8 cellular contexts compared by ENCODE assay signal in the genomic region with DNA sequence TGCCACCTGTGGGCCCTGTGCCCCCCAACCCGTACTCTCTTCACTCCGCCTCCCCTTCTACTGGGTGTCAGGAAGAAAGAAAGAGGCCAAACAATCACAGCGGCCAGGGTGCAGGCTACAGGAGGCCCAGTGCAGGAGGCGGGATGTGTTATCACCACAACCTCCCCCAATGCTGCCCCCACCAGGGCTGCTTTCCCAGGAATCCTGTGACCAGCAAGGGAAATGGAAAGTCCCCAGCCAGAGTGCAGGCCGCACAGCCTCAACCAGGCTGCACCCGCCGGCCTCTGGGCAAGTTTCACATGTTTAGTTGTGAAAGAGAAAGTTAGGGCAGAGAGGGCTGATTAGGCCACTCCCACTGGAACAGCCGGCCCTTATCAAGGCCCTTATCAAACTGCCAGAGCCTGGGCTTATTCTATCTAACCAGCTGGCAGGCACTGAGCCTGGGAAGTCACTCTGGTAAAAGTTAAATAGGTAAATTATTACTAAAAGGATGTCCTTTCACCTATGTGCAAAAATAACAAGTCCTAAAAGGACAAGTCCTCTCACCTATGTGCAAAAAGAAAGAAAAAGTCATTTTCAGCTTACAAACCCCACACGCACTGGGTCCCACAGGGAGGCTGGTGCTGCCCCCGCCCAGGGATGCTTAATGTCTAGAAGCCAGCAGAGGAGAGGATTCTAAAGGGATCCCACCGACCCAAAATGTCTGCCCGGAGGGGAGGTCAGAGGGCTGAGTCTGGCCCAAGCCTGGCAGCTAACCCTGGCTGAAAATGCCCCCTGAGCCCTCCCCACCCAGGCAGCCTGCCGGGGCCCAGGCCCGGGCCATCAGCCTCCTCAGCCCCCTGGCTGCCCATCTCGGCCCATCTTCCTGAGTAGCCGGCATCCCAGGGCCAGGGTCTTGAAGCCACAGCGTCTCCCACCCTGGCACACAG. TPM values are rescaled to one million over a fixed set of nuclear protein-coding genes. Genes with fewer than 3 reads are reported as not detected.
DNase-seq lines count a peak whose midpoint lies in the region; ATAC-seq and TF ChIP-seq lines count a peak whose summit lies in the region.

No MANE protein-coding gene starts in this region.

- TF ChIP-seq CTCF in AG09319 (IDR thresholded peaks at IDR 0.05; ENCODE audit: low read depth, low read length) = no peak; the same call in none of the 2 replicates
- TF ChIP-seq CTCF in lung (IDR thresholded peaks at IDR 0.05; ENCODE audit: control extremely low read depth, extremely low read depth) = no peak

- 47 to 53% methylated on average over 16 to 17 of the region's 17 CpGs for WGBS in lung, 2 donors

- peak overlapping the region; percentile 68 to 86 for H3K27ac ChIP-seq in lung (ENCODE audit: low read depth in 1 of 2, low read length in 1 of 2)

- H3K36me3 ChIP-seq in lung (ENCODE audit: control insufficient read depth in 2 of 2, insufficient read depth in 2 of 2, low read length in 2 of 2) = no peaks in the 10 kb centered on the region

- no peaks in the 10 kb centered on the region for H3K9me3 ChIP-seq in lung (ENCODE audit: control insufficient read depth in 2 of 2, insufficient read depth in 1 of 2, low read length in 1 of 2)

- DNase-seq in AG09319 (ENCODE audit: extremely low read depth, low read depth) (peak; percentile 50), T-helper 9 cell (peak; percentile 28), lung (ENCODE audit: low spot score) (peak; percentile 77), Ammon's horn (ENCODE audit: low spot score) (no peak)
- DNase-seq in central memory CD4-positive, alpha-beta T cell = peak; percentile 52
- DNase-seq in stimulated activated CD8-positive, alpha-beta memory T cell treated with anti-CD3 and anti-CD28 coated beads, Interleukin-7, amount 100 ng/mL, for 4 hours (ENCODE audit: low read depth in 2 of 2) = peak; percentile 30 to 40

- H3K4me1 ChIP-seq in lung (ENCODE audit: control insufficient read depth in 2 of 2, insufficient read depth in 2 of 2, low read length in 2 of 2) = peaks cover 9 to 18% of the 10 kb centered on the region in 2 donors

- ATAC-seq in GM19043 (IDR thresholded peaks at IDR 0.05; ENCODE audit: low read depth, unreplicated experiment) = peak; percentile 83
- peak; percentile 81 for ATAC-seq in HG03280 (IDR thresholded peaks at IDR 0.05; ENCODE audit: unreplicated experiment)
- peak; percentile 85 for ATAC-seq in lung (ENCODE audit: insufficient read depth, low FRiP score)

- H3K27me3 ChIP-seq in lung (ENCODE audit: control insufficient read depth, insufficient read depth) = no peaks in the 10 kb centered on the region

- no peak overlapping the region for H3K4me3 ChIP-seq in lung

RNA-seq across cellular contexts. Expression of a gene that starts 33.7 kb away (rescaled TPM):
- 10 to 100 TPM in 1 of 2 donors, 1 to 10 TPM in 1; 8.8 to 37.4 TPM for total RNA-seq in lung
- 10 to 100 TPM; 17.9 to 28.3 TPM for polyA plus RNA-seq in lung

RNA-seq across cellular contexts. Expression of a gene that starts 59.9 kb away (rescaled TPM):
- total RNA-seq in lung = 1 to 10 TPM in 1 of 2 donors, under 1 TPM in 1; 0.26 to 5.0 TPM
- polyA plus RNA-seq in lung = 1 to 10 TPM in 1 of 2 donors, under 1 TPM in 1; 0.86 to 4.5 TPM
